Comparison of ENCODE assay signal across 1 cellular context in genomic region chr3:58045084-58045483, GRCh38.
TF ChIP-seq lines count a peak whose summit lies in the region.

No MANE protein-coding gene starts in this region.

TF ChIP-seq in WTC11, 78 proteins besides CTCF, POLR2A, EP300 and RAD21 (continued from another document):
- TF ChIP-seq AFF4 (CRISPR knock-in tag; IDR thresholded peaks at IDR 0.05; ENCODE audit: borderline replicate concordance) (no peak), ZBTB43 (CRISPR knock-in tag; IDR thresholded peaks at IDR 0.05) (no peak)
